Comparison of ENCODE assay signal across 15 cellular contexts in the genomic region with DNA sequence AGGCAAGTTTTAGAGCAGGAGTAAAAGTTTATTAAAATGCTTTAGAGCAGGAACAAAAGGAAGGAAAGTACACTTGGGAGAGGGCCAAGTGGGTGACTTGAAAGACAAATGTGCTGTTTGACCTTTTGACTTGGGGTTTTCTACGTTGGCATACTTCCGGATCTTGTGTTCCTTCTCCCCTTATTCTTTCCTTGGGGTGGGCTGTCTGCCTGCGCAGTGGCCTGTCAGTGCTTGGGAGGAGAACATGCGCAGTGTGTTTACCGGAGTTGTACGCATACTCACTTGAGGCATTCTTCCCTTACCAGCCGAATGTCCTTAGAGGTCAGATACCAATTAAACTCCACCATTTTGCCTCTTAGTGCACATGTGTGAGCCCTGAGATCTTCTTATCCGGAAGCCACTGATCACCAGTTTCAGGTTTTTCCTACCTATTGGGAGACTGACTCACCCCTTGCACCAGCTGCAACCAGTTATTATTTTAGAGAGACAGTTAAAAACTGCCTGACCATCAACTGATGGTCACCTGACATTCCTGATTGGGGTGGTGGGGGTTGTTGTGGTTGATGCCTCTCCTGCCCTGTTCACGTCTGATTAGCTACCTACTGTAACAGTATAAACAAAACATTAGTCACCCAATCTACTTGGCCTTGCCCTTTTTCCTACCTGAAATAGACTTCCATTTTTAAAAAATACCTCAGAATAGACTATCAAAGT.
DNase-seq lines count a peak whose midpoint lies in the region; ATAC-seq and TF ChIP-seq lines count a peak whose summit lies in the region.
"Had no signal": no experiment of that assay in that cellular context is flagged by ENCODE, and none has a peak within 500 bp of the region (broad histone marks: within the 10 kb centered on the region; RNA-seq: fewer than 3 reads in every experiment).

No MANE protein-coding gene starts in this region.

- H3K36me3 ChIP-seq in PC-9 (ENCODE audit: low read depth) = no peaks in the 10 kb centered on the region
- no peaks in the 10 kb centered on the region for H3K36me3 ChIP-seq in colonic mucosa
- no peaks in the 10 kb centered on the region for H3K36me3 ChIP-seq in neural progenitor cell
- H3K36me3 ChIP-seq: transverse colon had no signal

- peak overlapping the region; percentile 7 for H3K27ac Mint-ChIP-seq in neural progenitor cell
- H3K27ac Mint-ChIP-seq: activated naive CD4-positive, alpha-beta T cell treated with anti-CD3 and anti-CD28 coated beads for 36 hours; CD4-positive, CD25-positive, alpha-beta regulatory T cell had no signal

- no peak for ATAC-seq in HG02642 (IDR thresholded peaks at IDR 0.05; ENCODE audit: poor library complexity, unreplicated experiment)
- ATAC-seq: stimulated activated naive CD8-positive, alpha-beta T cell treated with anti-CD3 and anti-CD28 coated beads, Interleukin-15, Interleukin-2, amounts not matched to agents 100 U/mL and 50 U/mL, for 24 hours had no signal

- no peaks in the 10 kb centered on the region for H3K9me2 ChIP-seq in PC-9 (ENCODE audit: insufficient read depth)

- POLR2A ChIA-PET in PC-9 (lab: Charles Lee; ENCODE audit: unreplicated experiment) = no interaction called here

- CTCF ChIA-PET in PC-9 (lab: Charles Lee) = no interaction called here

- peaks cover 2% of the 10 kb centered on the region for H3K27me3 Mint-ChIP-seq in neural progenitor cell (ENCODE audit: insufficient read depth, low read depth)
- H3K27me3 Mint-ChIP-seq: CD4-positive, CD25-positive, alpha-beta regulatory T cell had no signal

- H4K20me1 ChIP-seq in PC-9 (ENCODE audit: insufficient read depth) (no peaks in the 10 kb centered on the region), neural progenitor cell (ENCODE audit: low read depth) (no peaks in the 10 kb centered on the region)

- DNase-seq in DMS53 (lab: John Stamatoyannopoulos, UW) (peak; percentile 74), PC-9 (peak; percentile 79 to 90), colonic mucosa (peak; percentile 22), neural progenitor cell (ENCODE audit: low spot score) (no peak), NCI-H187 treated with DMSO at 0.1 percent for 48 hours (lab: John Stamatoyannopoulos, UW) (no peak), SKM-1 (lab: John Stamatoyannopoulos, UW; ENCODE audit: unreplicated experiment) (no peak)
- no peak for DNase-seq in effector CD8-positive, alpha-beta T cell (lab: John Stamatoyannopoulos, UW)
- DNase-seq: activated naive CD4-positive, alpha-beta T cell treated with anti-CD3 and anti-CD28 coated beads for 36 hours; anterior cingulate cortex; CD4-positive, CD25-positive, alpha-beta regulatory T cell; DND-41; hypothalamus; stimulated activated naive CD8-positive, alpha-beta T cell treated with anti-CD3 and anti-CD28 coated beads, Interleukin-15, Interleukin-2, amounts not matched to agents 100 U/mL and 50 U/mL, for 24 hours; transverse colon had no signal

- no peak for TF ChIP-seq CTCF in PC-9 (conservative IDR thresholded peaks at IDR 0.05)
- no peak for TF ChIP-seq CTCF in colonic mucosa (IDR thresholded peaks at IDR 0.05)
- no peak for TF ChIP-seq CTCF in neural progenitor cell (IDR thresholded peaks at IDR 0.05)

- H3F3A ChIP-seq in PC-9 (ENCODE audit: insufficient read depth, low read depth) (no peaks in the 10 kb centered on the region), neural progenitor cell (ENCODE audit: low read depth) (no peaks in the 10 kb centered on the region)

- H3K4me1 ChIP-seq in PC-9 (replicated peaks; ENCODE audit: insufficient read depth) (0 out of 2 replicates have a peak, but pooled peaks cover 7% of the 10 kb centered on the region), colonic mucosa (no peaks in the 10 kb centered on the region), neural progenitor cell (peaks cover 12% of the 10 kb centered on the region)

- TSS peak; percentile 49 for BruUV-seq in PC-9 (replicated peaks; lab: Mats Ljungman, UMichigan)

- H3K27ac ChIP-seq in PC-9 = no peak overlapping the region
- H3K27ac ChIP-seq in colonic mucosa = no peak overlapping the region
- H3K27ac ChIP-seq in neural progenitor cell = no peak overlapping the region
- H3K27ac ChIP-seq: transverse colon had no signal

- H3K9me3 Mint-ChIP-seq in neural progenitor cell = no peaks in the 10 kb centered on the region
- H3K9me3 Mint-ChIP-seq: activated naive CD4-positive, alpha-beta T cell treated with anti-CD3 and anti-CD28 coated beads for 36 hours had no signal

- H3K9me3 ChIP-seq in PC-9 (ENCODE audit: insufficient read depth, low read depth) (no peaks in the 10 kb centered on the region), colonic mucosa (no peaks in the 10 kb centered on the region), neural progenitor cell (ENCODE audit: low read depth) (no peaks in the 10 kb centered on the region)
- H3K9me3 ChIP-seq: transverse colon had no signal

- intact Hi-C loops in PC-9 (cut with micrococcal nuclease; ENCODE audit: unreplicated experiment) (loop anchor here (1.0 to 5.0 kb wide), 5 partner anchors 8 to 367 kb away; no protein-coding TSS in a partner anchor), colonic mucosa (cut with DNase I) (no loop called here)

- H3K9ac ChIP-seq in colonic mucosa (ENCODE audit: low read depth in 2 of 2, low read length in 2 of 2) = no peak overlapping the region
- H3K9ac ChIP-seq in neural progenitor cell = no peak overlapping the region

- no peaks in the 10 kb centered on the region for H3K36me3 Mint-ChIP-seq in neural progenitor cell
- H3K36me3 Mint-ChIP-seq: CD4-positive, CD25-positive, alpha-beta regulatory T cell had no signal

- H2AFZ ChIP-seq in PC-9 = no peak overlapping the region
- H2AFZ ChIP-seq in neural progenitor cell (replicated peaks) = no peak overlapping the region

- H3K79me2 ChIP-seq in PC-9 (ENCODE audit: low read depth) = no peaks in the 10 kb centered on the region
- no peaks in the 10 kb centered on the region for H3K79me2 ChIP-seq in neural progenitor cell (ENCODE audit: low read depth)

- no peak overlapping the region for H3K4me3 ChIP-seq in PC-9
- no peak overlapping the region for H3K4me3 ChIP-seq in colonic mucosa
- no peak overlapping the region for H3K4me3 ChIP-seq in neural progenitor cell
- H3K4me3 ChIP-seq: transverse colon had no signal

- H3K4me2 ChIP-seq in PC-9 (no peak overlapping the region), neural progenitor cell (no peak overlapping the region)

- H3K4me1 Mint-ChIP-seq in neural progenitor cell = peaks cover 13% of the 10 kb centered on the region

- H3K4me3 Mint-ChIP-seq in neural progenitor cell = no peak overlapping the region
- H3K4me3 Mint-ChIP-seq: activated naive CD4-positive, alpha-beta T cell treated with anti-CD3 and anti-CD28 coated beads for 36 hours; CD4-positive, CD25-positive, alpha-beta regulatory T cell had no signal

- H3K27me3 ChIP-seq in PC-9 (ENCODE audit: insufficient read depth, low read depth) (no peaks in the 10 kb centered on the region), colonic mucosa (no peaks in the 10 kb centered on the region), neural progenitor cell (no peaks in the 10 kb centered on the region)
- H3K27me3 ChIP-seq: transverse colon had no signal

Comparison
In these comparisons a context has a peak if more than half of its experiments do, and no peak if none do; other contexts are left out.
1. DNase-seq: peak in DMS53 (single experiment), PC-9 (2 of 2) and colonic mucosa (single experiment); none in neural progenitor cell (single experiment), NCI-H187 treated with DMSO at 0.1 percent for 48 hours (single experiment), SKM-1 (single experiment) and effector CD8-positive, alpha-beta T cell (single experiment).